15 cellular contexts compared by ENCODE assay signal in genomic region chr20:17651761-17652388, GRCh38. TPM values are rescaled to one million over a fixed set of nuclear protein-coding genes. Genes with fewer than 3 reads are reported as not detected.
A peak's percentile ranks its signal among the peaks of the same experiment; 100 is the strongest.
DNase-seq lines count a peak whose midpoint lies in the region; ATAC-seq, FAIRE-seq and TF ChIP-seq lines count a peak whose summit lies in the region.
"Had no signal": no experiment of that assay in that cellular context is flagged by ENCODE, and none has a peak within 500 bp of the region (broad histone marks: within the 10 kb centered on the region; RNA-seq: fewer than 3 reads in every experiment).

No MANE protein-coding gene starts in this region.

- no peak overlapping the region for H2AFZ ChIP-seq in OCI-LY3 (ENCODE audit: low read depth, low read length)

- H3K27ac ChIP-seq in OCI-LY3 (ENCODE audit: low read length) (no peak overlapping the region), kidney (ENCODE audit: low read depth in 2 of 2, low read length in 2 of 2) (no peak overlapping the region)

- H3K9ac ChIP-seq in OCI-LY3 (ENCODE audit: low read length), result no peak overlapping the region
- H3K9ac ChIP-seq in kidney (ENCODE audit: low read length in 2 of 2), result no peak overlapping the region

- H3K27me3 ChIP-seq in OCI-LY3 (ENCODE audit: low read depth, low read length), result no peaks in the 10 kb centered on the region
- H3K27me3 ChIP-seq: heart left ventricle had no signal

- no peak overlapping the region for H3K4me2 ChIP-seq in OCI-LY3 (ENCODE audit: low read length)

- FAIRE-seq in kidney (lab: Jason Lieb, UNC), result no peak
- FAIRE-seq in urothelium cell line (lab: Jason Lieb, UNC), result no peak
- FAIRE-seq: colon, TTC549 had no signal

- H3K4me3 ChIP-seq in OCI-LY3 (ENCODE audit: low read length), result no peak overlapping the region
- no peak overlapping the region for H3K4me3 ChIP-seq in kidney (ENCODE audit: low read length in 2 of 2)
- H3K4me3 ChIP-seq: HAP-1, heart left ventricle had no signal

- peaks cover 13% of the 10 kb centered on the region for H4K20me1 ChIP-seq in OCI-LY3 (ENCODE audit: insufficient read depth, low read length)

- H3K36me3 ChIP-seq in OCI-LY3 (replicated peaks; ENCODE audit: low read depth, low read length) (no peaks in the 10 kb centered on the region), kidney (ENCODE audit: control insufficient read depth in 1 of 2, insufficient read depth in 2 of 2, low read length in 2 of 2) (no peaks in the 10 kb centered on the region)

- DNase-seq in left ventricle myocardium superior (peak; percentile 9), Right ventricle myocardium superior (no peak), kidney (no peak), GDM1 (lab: John Stamatoyannopoulos, UW) (no peak), GOT3 (lab: John Stamatoyannopoulos, UW) (no peak), urothelium cell line (ENCODE audit: low spot score) (no peak)
- DNase-seq: NCI-H1417; stimulated activated naive B cell treated with anti-CD40 and anti-IgM and Interleukin-4, amounts not matched to agents 10 μg/mL and 1 μg/mL and 100 μg/mL, for 72 hours had no signal

- intact Hi-C loops in left ventricle myocardium superior (cut with micrococcal nuclease) (no loop called here), Right ventricle myocardium superior (cut with DNase I) (no loop called here), kidney (cut with DNase I) (no loop called here)

- no peak for ATAC-seq in left ventricle myocardium superior
- ATAC-seq in Right ventricle myocardium superior (ENCODE audit: poor library complexity), result no peak
- ATAC-seq in HG02588 (IDR thresholded peaks at IDR 0.05; ENCODE audit: unreplicated experiment), result no peak
- ATAC-seq: activated T-helper 17 cell treated with anti-CD3 and anti-CD28 coated beads, Interleukin-2, amount 50 U/mL, for 72 hours; heart left ventricle; stimulated activated naive B cell treated with anti-CD40 and anti-IgM and Interleukin-4, amounts not matched to agents 10 μg/mL and 1 μg/mL and 100 μg/mL, for 72 hours had no signal

- H3K9me3 ChIP-seq in OCI-LY3 (ENCODE audit: insufficient read depth, low read length) (no peaks in the 10 kb centered on the region), kidney (ENCODE audit: control insufficient read depth in 1 of 2, low read length in 2 of 2) (no peaks in the 10 kb centered on the region)
- H3K9me3 ChIP-seq: HAP-1, heart left ventricle had no signal

- TF ChIP-seq CTCF in OCI-LY3 (IDR thresholded peaks at IDR 0.05; ENCODE audit: low read depth, low read length) (peak; percentile 21; the same call in 1 of the 2 replicates), kidney (IDR thresholded peaks at IDR 0.05; ENCODE audit: borderline replicate concordance, extremely low read depth, insufficient read depth) (peak; percentile 6)

- H3K79me2 ChIP-seq in OCI-LY3 (ENCODE audit: low read length), result no peaks in the 10 kb centered on the region

- H3K4me1 ChIP-seq in OCI-LY3 (ENCODE audit: low read length) (peaks cover 9% of the 10 kb centered on the region), kidney (ENCODE audit: control insufficient read depth in 1 of 2, insufficient read depth in 1 of 2, low read depth in 1 of 2, low read length in 2 of 2) (peaks cover 19 to 25% of the 10 kb centered on the region in 2 donors)

RNA-seq across cellular contexts. Expression of gene RRBP1, which starts 30.2 kb away (rescaled TPM):
- 35.6 TPM for total RNA-seq in left ventricle myocardium superior
- total RNA-seq in Right ventricle myocardium superior, result 32.1 TPM
- 231 TPM for total RNA-seq in kidney
- 83.4 TPM for polyA plus RNA-seq in kidney (ENCODE audit: insufficient read depth, low read depth, low replicate concordance)

RNA-seq across cellular contexts. Expression of gene BANF2, which starts 47.9 kb away (rescaled TPM):
- not detected for total RNA-seq in left ventricle myocardium superior
- not detected for total RNA-seq in Right ventricle myocardium superior
- total RNA-seq in kidney, result not detected
- not detected for polyA plus RNA-seq in kidney (ENCODE audit: insufficient read depth, low read depth, low replicate concordance)
- total RNA-seq: activated T-helper 17 cell treated with anti-CD3 and anti-CD28 coated beads, Interleukin-2, amount 50 U/mL, for 72 hours; heart left ventricle had no signal
- polyA plus RNA-seq: heart left ventricle had no signal
